1 cellular context compared by ENCODE assay signal in the genomic region with DNA sequence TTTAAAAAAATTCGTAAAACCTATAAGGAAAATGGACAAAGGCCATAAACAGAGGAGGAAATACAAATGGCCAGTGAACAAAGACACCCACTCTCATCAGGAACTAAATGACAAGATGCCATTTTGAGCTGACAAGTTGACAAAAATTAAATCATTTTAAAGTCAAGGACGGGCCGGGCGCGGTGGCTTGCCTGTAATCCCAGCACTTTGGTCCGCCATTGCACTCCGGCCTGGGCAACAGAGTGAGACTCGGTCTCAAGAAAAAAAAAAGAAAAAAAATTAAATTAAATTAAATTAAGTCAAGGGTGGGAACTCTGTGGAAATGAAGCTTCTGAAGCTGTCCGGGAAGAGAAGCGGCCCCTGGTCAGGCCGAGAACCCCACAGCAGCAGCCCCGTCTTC.
TF ChIP-seq lines count a peak whose summit lies in the region.

No MANE protein-coding gene starts in this region.

TF ChIP-seq in GM23338, 12 proteins besides CTCF, POLR2A, EP300 and RAD21 (continued from another document):
- TF ChIP-seq NANOG (IDR thresholded peaks at IDR 0.05; ENCODE audit: borderline replicate concordance), result no peak
- TF ChIP-seq ZNF114 (CRISPR knock-in tag; IDR thresholded peaks at IDR 0.05), result no peak
